Comparison of ENCODE assay signal across 10 cellular contexts in the genomic region with DNA sequence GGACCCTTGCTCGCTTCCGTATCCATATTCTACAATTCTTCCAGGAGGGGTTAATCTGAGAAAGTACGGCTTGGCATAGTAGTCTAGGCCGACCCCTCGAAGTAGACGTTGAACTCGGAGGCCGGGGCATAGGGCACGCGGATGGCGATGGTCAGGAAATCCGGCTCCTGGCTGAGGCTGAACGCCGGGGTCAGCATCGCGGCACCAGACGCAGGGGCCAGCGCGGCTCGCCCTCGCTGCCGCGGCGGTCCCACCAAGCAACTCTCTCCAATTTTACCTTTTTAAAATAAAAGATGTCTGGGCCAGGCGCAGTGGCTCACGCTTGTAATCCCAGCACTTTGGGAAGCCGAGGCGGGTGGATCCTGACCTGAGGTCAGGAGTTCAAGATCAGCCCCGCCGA.
"Had no signal": no experiment of that assay in that cellular context is flagged by ENCODE, and none has a peak within 500 bp of the region (broad histone marks: within the 10 kb centered on the region; RNA-seq: fewer than 3 reads in every experiment).

No MANE protein-coding gene starts in this region.

- H3K4me3 Mint-ChIP-seq: H9, HFFc6 had no signal

- H3K9ac ChIP-seq: GM23248 had no signal

- H3K9me3 Mint-ChIP-seq: H9, HFFc6 had no signal

- DNase-seq: GM23248, GOT3, H7, H9, HCEC 1CT, HFFc6 had no signal

- FAIRE-seq: H1, H54 had no signal

- H3K36me3 ChIP-seq: HAP-1 had no signal

- H3K27ac Mint-ChIP-seq: H9, HFFc6 had no signal

- H3K27ac ChIP-seq: GM23248 had no signal

- H2AFZ ChIP-seq: GM23248 had no signal

- ATAC-seq: HCT116 had no signal

- H3K4me3 ChIP-seq: GM23248, HAP-1 had no signal

- H3K9me3 ChIP-seq: HAP-1 had no signal
